Comparison of ENCODE assay signal across 1 cellular context in genomic region chr2:54964271-54964670, GRCh38.
TF ChIP-seq lines count a peak whose summit lies in the region.

No MANE protein-coding gene starts in this region.

TF ChIP-seq in IMR-90, 13 proteins besides CTCF, POLR2A, EP300 and RAD21:
- TF ChIP-seq MAFK (IDR thresholded peaks at IDR 0.05; ENCODE audit: low read depth, low read length) (no peak), BHLHE40 (IDR thresholded peaks at IDR 0.05; ENCODE audit: low read depth, low read length) (no peak), MAZ (IDR thresholded peaks at IDR 0.05; ENCODE audit: borderline replicate concordance, low read depth, low read length) (no peak), MXI1 (IDR thresholded peaks at IDR 0.05; ENCODE audit: borderline replicate concordance, low read depth, low read length) (no peak), RFX5 (IDR thresholded peaks at IDR 0.05; ENCODE audit: low read depth, low read length) (no peak), RCOR1 (IDR thresholded peaks at IDR 0.05; ENCODE audit: insufficient replicate concordance, low read length) (no peak), ELK1 (IDR thresholded peaks at IDR 0.05; ENCODE audit: borderline replicate concordance, low read depth, low read length) (no peak), USF2 (IDR thresholded peaks at IDR 0.05; ENCODE audit: low read depth, low read length) (no peak), FOS (IDR thresholded peaks at IDR 0.05; ENCODE audit: low read depth, low read length) (no peak), CHD1 (IDR thresholded peaks at IDR 0.05; ENCODE audit: low read depth, low read length) (no peak), SMC3 (IDR thresholded peaks at IDR 0.05; ENCODE audit: low read depth, low read length) (no peak)
